Comparison of ENCODE assay signal across 38 cellular contexts in genomic region chr4:27115221-27115620, GRCh38.
"Had no signal": no experiment of that assay in that cellular context is flagged by ENCODE, and none has a peak within 500 bp of the region (broad histone marks: within the 10 kb centered on the region; RNA-seq: fewer than 3 reads in every experiment).

No MANE protein-coding gene starts in this region.

- H3K27me3 ChIP-seq: adrenal gland, body of pancreas, brain microvascular endothelial cell, breast epithelium had no signal

- H3K9me3 ChIP-seq: adrenal gland, body of pancreas, breast epithelium had no signal

- H3K4me3 Mint-ChIP-seq: activated CD4-positive, alpha-beta memory T cell treated with anti-CD3 and anti-CD28 coated beads for 36 hours; activated CD4-positive, alpha-beta T cell treated with anti-CD3 and anti-CD28 coated beads for 36 hours; activated CD4-positive, alpha-beta T cell treated with anti-CD3 and anti-CD28 coated beads, Interleukin-2, amount 10 ng/mL, durations not matched to agents 7 days and 5 days; activated CD8-positive, alpha-beta T cell treated with anti-CD3 and anti-CD28 coated beads for 36 hours; activated naive CD4-positive, alpha-beta T cell treated with anti-CD3 and anti-CD28 coated beads for 36 hours; activated naive CD8-positive, alpha-beta T cell treated with anti-CD3 and anti-CD28 coated beads for 36 hours; activated T-cell treated with anti-CD3 and anti-CD28 coated beads, Interleukin-2, amount 50 U/mL, for 4 hours; activated T-cell treated with anti-CD3 and anti-CD28 coated beads, Interleukin-2, amount 50 U/mL, for 72 hours; activated T-helper 1 cell treated with anti-CD3 and anti-CD28 coated beads, Interleukin-12 subunit alpha, Interleukin-12 subunit beta, Interleukin-2, Interleukin-4 antibody, amounts not matched to agents 30 ng/mL and 10 ng/mL and 1 ng/mL, durations not matched to agents 14 hours and 24 hours and 36 hours; activated T-helper 17 cell treated with anti-CD3 and anti-CD28 coated beads, Interleukin-2, amount 50 U/mL, for 72 hours; T-helper 1 cell treated with Interleukin-12 subunit alpha and Interleukin-12 subunit beta and Interleukin-4 antibody, amounts not matched to agents 30 μg/mL and 1 μg/mL, for 36 hours; T-helper 2 cell treated with Interferon-gamma antibody and Interleukin-4, amounts not matched to agents 5 μg/mL and 100 μg/mL, for 36 hours had no signal

- H3K4me3 ChIP-seq: adrenal gland, body of pancreas, breast epithelium had no signal

- H3K36me3 ChIP-seq: adrenal gland, brain microvascular endothelial cell, breast epithelium had no signal

- H3K27ac ChIP-seq: adrenal gland, body of pancreas, brain microvascular endothelial cell, breast epithelium, VCaP had no signal

- H3K9me3 Mint-ChIP-seq: activated CD4-positive, alpha-beta memory T cell treated with anti-CD3 and anti-CD28 coated beads for 36 hours; activated CD4-positive, alpha-beta T cell treated with anti-CD3 and anti-CD28 coated beads, Interleukin-2, amount 10 ng/mL, durations not matched to agents 7 days and 5 days; activated CD8-positive, alpha-beta T cell treated with anti-CD3 and anti-CD28 coated beads for 36 hours; activated naive CD4-positive, alpha-beta T cell treated with anti-CD3 and anti-CD28 coated beads for 36 hours; activated naive CD8-positive, alpha-beta T cell treated with anti-CD3 and anti-CD28 coated beads for 36 hours; activated T-cell treated with anti-CD3 and anti-CD28 coated beads, Interleukin-2, amount 50 U/mL, for 4 hours; activated T-helper 1 cell treated with anti-CD3 and anti-CD28 coated beads, Interleukin-12 subunit alpha, Interleukin-12 subunit beta, Interleukin-2, Interleukin-4 antibody, amounts not matched to agents 30 ng/mL and 10 ng/mL and 1 ng/mL, durations not matched to agents 14 hours and 24 hours and 36 hours; T-helper 1 cell treated with Interleukin-12 subunit alpha and Interleukin-12 subunit beta and Interleukin-4 antibody, amounts not matched to agents 30 μg/mL and 1 μg/mL, for 36 hours; T-helper 2 cell treated with Interferon-gamma antibody and Interleukin-4, amounts not matched to agents 5 μg/mL and 100 μg/mL, for 36 hours had no signal

- H3K27ac Mint-ChIP-seq: activated CD4-positive, alpha-beta memory T cell treated with anti-CD3 and anti-CD28 coated beads for 36 hours; activated CD4-positive, alpha-beta T cell treated with anti-CD3 and anti-CD28 coated beads for 36 hours; activated CD4-positive, alpha-beta T cell treated with anti-CD3 and anti-CD28 coated beads, Interleukin-2, amount 10 ng/mL, durations not matched to agents 7 days and 5 days; activated CD8-positive, alpha-beta T cell treated with anti-CD3 and anti-CD28 coated beads for 36 hours; activated naive CD4-positive, alpha-beta T cell treated with anti-CD3 and anti-CD28 coated beads for 36 hours; activated naive CD4-positive, alpha-beta T cell treated with anti-CD3 and anti-CD28 coated beads, Interleukin-2, amount 50 U/mL, for 72 hours; activated naive CD8-positive, alpha-beta T cell treated with anti-CD3 and anti-CD28 coated beads for 36 hours; activated T-cell treated with anti-CD3 and anti-CD28 coated beads, Interleukin-2, amount 50 U/mL, for 72 hours; activated T-helper 1 cell treated with anti-CD3 and anti-CD28 coated beads, Interleukin-12 subunit alpha, Interleukin-12 subunit beta, Interleukin-2, Interleukin-4 antibody, amounts not matched to agents 30 ng/mL and 10 ng/mL and 1 ng/mL, durations not matched to agents 14 hours and 24 hours and 36 hours; activated T-helper 17 cell treated with anti-CD3 and anti-CD28 coated beads, Interleukin-2, amount 50 U/mL, for 72 hours; T-helper 1 cell treated with Interleukin-12 subunit alpha and Interleukin-12 subunit beta and Interleukin-4 antibody, amounts not matched to agents 30 μg/mL and 1 μg/mL, for 36 hours; T-helper 2 cell treated with Interferon-gamma antibody and Interleukin-4, amounts not matched to agents 5 μg/mL and 100 μg/mL, for 36 hours had no signal

- H3K4me1 Mint-ChIP-seq: activated CD4-positive, alpha-beta T cell treated with anti-CD3 and anti-CD28 coated beads for 36 hours; activated CD4-positive, alpha-beta T cell treated with anti-CD3 and anti-CD28 coated beads, Interleukin-2, amount 10 ng/mL, durations not matched to agents 7 days and 5 days; activated naive CD8-positive, alpha-beta T cell treated with anti-CD3 and anti-CD28 coated beads for 36 hours; activated T-helper 17 cell treated with anti-CD3 and anti-CD28 coated beads, Interleukin-2, amount 50 U/mL, for 72 hours had no signal

- H3K27me3 Mint-ChIP-seq: activated CD4-positive, alpha-beta T cell treated with anti-CD3 and anti-CD28 coated beads, Interleukin-2, amount 10 ng/mL, durations not matched to agents 7 days and 5 days had no signal

- ATAC-seq: activated CD4-positive, alpha-beta T cell treated with anti-CD3 and anti-CD28 coated beads for 36 hours; activated CD4-positive, CD25-positive, alpha-beta regulatory T cell treated with anti-CD3 and anti-CD28 coated beads, Interleukin-2, amount 50 U/mL, for 24 hours; activated CD8-positive, alpha-beta T cell treated with anti-CD3 and anti-CD28 coated beads for 36 hours; activated naive CD4-positive, alpha-beta T cell treated with anti-CD3 and anti-CD28 coated beads, Interleukin-2, amount 50 U/mL, for 72 hours; activated T-cell treated with anti-CD3 and anti-CD28 coated beads, Interleukin-2, amount 50 U/mL, for 4 hours; activated T-cell treated with anti-CD3 and anti-CD28 coated beads, Interleukin-2, amount 50 U/mL, for 72 hours; activated T-helper 17 cell treated with anti-CD3 and anti-CD28 coated beads, Interleukin-2, amount 50 U/mL, for 72 hours; body of pancreas had no signal

- H3K4me1 ChIP-seq: adrenal gland, body of pancreas, breast epithelium had no signal

- FAIRE-seq: astrocyte, TTC549 had no signal

- DNase-seq: activated CD4-positive, alpha-beta memory T cell treated with anti-CD3 and anti-CD28 coated beads for 36 hours; activated CD4-positive, alpha-beta T cell treated with anti-CD3 and anti-CD28 coated beads for 1 hour; activated CD4-positive, alpha-beta T cell treated with anti-CD3 and anti-CD28 coated beads for 36 hours; activated CD4-positive, alpha-beta T cell treated with anti-CD3 and anti-CD28 coated beads for 48 hours; activated CD4-positive, alpha-beta T cell treated with anti-CD3 and anti-CD28 coated beads, Interleukin-2, amount 10 ng/mL, durations not matched to agents 7 days and 5 days; activated CD4-positive, alpha-beta T cell treated with anti-CD3 and anti-CD28 coated beads, Interleukin-2, amount 50 U/mL, for 4 hours; activated CD4-positive, CD25-positive, alpha-beta regulatory T cell; activated CD8-positive, alpha-beta memory T cell treated with anti-CD3 and anti-CD28 coated beads, Interleukin-2, amount 50 U/mL, for 4 hours; activated CD8-positive, alpha-beta T cell treated with anti-CD3 and anti-CD28 coated beads for 36 hours; activated effector memory CD4-positive, alpha-beta T cell treated with anti-CD3 and anti-CD28 coated beads, Interleukin-2, amount 50 U/mL, for 16 hours; activated gamma-delta T cell treated with Interleukin-2 at 50 U/mL for 16 hours; activated naive CD4-positive, alpha-beta T cell; activated naive CD4-positive, alpha-beta T cell treated with anti-CD3 and anti-CD28 coated beads for 36 hours; activated naive CD4-positive, alpha-beta T cell treated with anti-CD3 and anti-CD28 coated beads, Interleukin-2, amount 50 U/mL, for 16 hours; activated naive CD8-positive, alpha-beta T cell treated with anti-CD3 and anti-CD28 coated beads for 36 hours; activated T-cell treated with anti-CD3 and anti-CD28 coated beads for 4 hours; activated T-cell treated with anti-CD3 and anti-CD28 coated beads, Interleukin-2, amount 50 U/mL, for 1 hour; activated T-cell treated with anti-CD3 and anti-CD28 coated beads, Interleukin-2, amount 50 U/mL, for 4 hours; activated T-cell treated with anti-CD3 and anti-CD28 coated beads, Interleukin-2, amount 50 U/mL, for 72 hours; adrenal gland; amniotic stem cell; aorta; body of pancreas; brain microvascular endothelial cell; central memory CD4-positive, alpha-beta T cell; T-helper 1 cell; T-helper 2 cell; T-helper 9 cell had no signal

- H3K36me3 Mint-ChIP-seq: activated CD4-positive, alpha-beta memory T cell treated with anti-CD3 and anti-CD28 coated beads for 36 hours; activated naive CD4-positive, alpha-beta T cell treated with anti-CD3 and anti-CD28 coated beads, Interleukin-2, amount 50 U/mL, for 72 hours; activated naive CD8-positive, alpha-beta T cell treated with anti-CD3 and anti-CD28 coated beads for 36 hours had no signal
